8 cellular contexts compared by ENCODE assay signal in the genomic region with DNA sequence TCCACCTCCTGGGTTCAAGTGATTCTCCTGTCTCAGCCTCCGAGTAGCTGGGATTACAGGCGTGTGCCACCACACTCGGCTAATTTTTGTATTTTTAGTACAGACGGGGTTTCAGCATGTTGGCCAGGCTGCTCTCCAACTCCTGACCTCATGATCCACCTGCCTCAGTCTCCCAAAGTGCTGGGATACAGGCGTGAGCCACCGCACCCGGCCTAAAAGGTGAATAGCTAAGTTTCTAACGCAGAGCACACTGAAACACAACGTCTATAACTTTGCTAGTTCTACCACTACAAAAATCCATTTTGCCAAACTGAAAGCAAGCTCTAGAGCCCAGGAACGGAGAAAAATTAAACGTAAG. TPM values are rescaled to one million over a fixed set of nuclear protein-coding genes. Genes with fewer than 3 reads are reported as not detected.
DNase-seq lines count a peak whose midpoint lies in the region; ATAC-seq and TF ChIP-seq lines count a peak whose summit lies in the region.
"Not testable (repeated sequence)": the region's sequence is repeated elsewhere in the genome, so short reads cannot be mapped to it uniquely, and the experiment has no call there.

No MANE protein-coding gene starts in this region.

- H3K27ac ChIP-seq in CD8-positive, alpha-beta memory T cell (ENCODE audit: low read depth, low read length), result peak overlapping the region; percentile 87
- H3K27ac ChIP-seq in lower lobe of right lung (peak overlapping the region; percentile 89), trophoblast cell (ENCODE audit: low read depth, low read length) (peak overlapping the region; percentile 29), tibial nerve (peak overlapping the region; percentile 43 to 88 (median 78))

- H3K36me3 Mint-ChIP-seq in CD8-positive, alpha-beta memory T cell, result peaks cover 3 to 36% (median 4%) of the 10 kb centered on the region in 3 donors
- peaks cover 27% of the 10 kb centered on the region for H3K36me3 Mint-ChIP-seq in activated CD4-positive, alpha-beta memory T cell treated with anti-CD3 and anti-CD28 coated beads, Interleukin-2, amount 10 ng/mL, durations not matched to agents 7 days and 5 days (ENCODE audit: low read depth)
- H3K36me3 Mint-ChIP-seq in MCF 10A (ENCODE audit: insufficient read depth, unreplicated experiment), result peaks cover 31% of the 10 kb centered on the region

- H3K36me3 ChIP-seq in CD8-positive, alpha-beta memory T cell (ENCODE audit: insufficient read depth, low read length), result peaks cover 13% of the 10 kb centered on the region
- H3K36me3 ChIP-seq in MG63 (peaks cover 33% of the 10 kb centered on the region), lower lobe of right lung (peaks cover 31% of the 10 kb centered on the region), trophoblast cell (ENCODE audit: control insufficient read depth in 1 of 2, insufficient read depth in 2 of 2, low read length in 2 of 2) (peaks cover 10 to 12% of the 10 kb centered on the region in 2 experiments), tibial nerve (peaks cover 0 to 23% (median 0%) of the 10 kb centered on the region in 3 donors)

- CTCF ChIA-PET in CD8-positive, alpha-beta memory T cell (lab: Charles Lee), result interaction anchor here (0.7 to 2.7 kb wide), 5 partner anchors 12 to 153 kb away, joined by 3 to 10 read pairs (median 4); no protein-coding TSS in a partner anchor
- CTCF ChIA-PET in activated CD4-positive, alpha-beta memory T cell treated with anti-CD3 and anti-CD28 coated beads, Interleukin-2, amount 10 ng/mL, durations not matched to agents 7 days and 5 days (lab: Charles Lee), result interaction anchor here (0.5 to 4.2 kb wide), 14 partner anchors 12 to 685 kb away, joined by 3 to 29 read pairs (median 3); no protein-coding TSS in a partner anchor
- CTCF ChIA-PET in MCF 10A (lab: Yijun Ruan, JAX), result interaction anchor here (0.6 to 3.8 kb wide), 3 partner anchors 12 to 107 kb away, joined by 3 to 21 read pairs (median 4); no protein-coding TSS in a partner anchor

- not testable (repeated sequence) for H3K23ac ChIP-seq in trophoblast cell (ENCODE audit: low read length)

- not testable (repeated sequence) for H2BK120ac ChIP-seq in trophoblast cell (ENCODE audit: insufficient read depth, low read length, poor library complexity)

- TF ChIP-seq CTCF in MCF 10A (IDR thresholded peaks at IDR 0.05; ENCODE audit: unreplicated experiment); fibroblast of pulmonary artery (IDR thresholded peaks at IDR 0.05; ENCODE audit: low read length, missing control alignments); lower lobe of right lung (IDR thresholded peaks at IDR 0.05); tibial nerve (IDR thresholded peaks at IDR 0.05): not testable (repeated sequence)

- not testable (repeated sequence) for TF ChIP-seq POLR2A in tibial nerve (IDR thresholded peaks at IDR 0.05)

- not testable (repeated sequence) for H3K9me3 Mint-ChIP-seq in CD8-positive, alpha-beta memory T cell; activated CD4-positive, alpha-beta memory T cell treated with anti-CD3 and anti-CD28 coated beads, Interleukin-2, amount 10 ng/mL, durations not matched to agents 7 days and 5 days; MCF 10A (ENCODE audit: unreplicated experiment)

- peak overlapping the region; percentile 93 to 97 (median 97) for H3K4me3 Mint-ChIP-seq in CD8-positive, alpha-beta memory T cell
- peak overlapping the region; percentile 95 for H3K4me3 Mint-ChIP-seq in activated CD4-positive, alpha-beta memory T cell treated with anti-CD3 and anti-CD28 coated beads, Interleukin-2, amount 10 ng/mL, durations not matched to agents 7 days and 5 days
- peak overlapping the region; percentile 88 for H3K4me3 Mint-ChIP-seq in MCF 10A (ENCODE audit: unreplicated experiment)

- peaks cover 4 to 19% of the 10 kb centered on the region in 2 donors for H3K27me3 Mint-ChIP-seq in CD8-positive, alpha-beta memory T cell
- not testable (repeated sequence) for H3K27me3 Mint-ChIP-seq in activated CD4-positive, alpha-beta memory T cell treated with anti-CD3 and anti-CD28 coated beads, Interleukin-2, amount 10 ng/mL, durations not matched to agents 7 days and 5 days
- H3K27me3 Mint-ChIP-seq in MCF 10A (ENCODE audit: insufficient read depth, unreplicated experiment), result peaks cover 29% of the 10 kb centered on the region

- H3K79me2 ChIP-seq in trophoblast cell (ENCODE audit: control insufficient read depth, insufficient read depth, low read length, poor library complexity), result peaks cover 11% of the 10 kb centered on the region

- intact Hi-C loops in MCF 10A (cut with micrococcal nuclease), result loop anchor here (5.0 kb wide), 3 partner anchors 62 to 117 kb away; a partner anchor contains a TSS
- intact Hi-C loops in lower lobe of right lung (cut with DNase I), result not testable (repeated sequence)

- peak overlapping the region; percentile 28 for H4K91ac ChIP-seq in trophoblast cell (ENCODE audit: low read depth, low read length)

- H3K79me1 ChIP-seq in trophoblast cell (ENCODE audit: low read length), result not testable (repeated sequence)

- H3K4me3 ChIP-seq in CD8-positive, alpha-beta memory T cell (ENCODE audit: low read length), result peak overlapping the region; percentile 96
- peak overlapping the region; percentile 88 for H3K4me3 ChIP-seq in MG63
- peak overlapping the region; percentile 98 for H3K4me3 ChIP-seq in fibroblast of pulmonary artery (replicated peaks; ENCODE audit: low read depth, low read length)
- H3K4me3 ChIP-seq in lower lobe of right lung, result peak overlapping the region; percentile 100
- H3K4me3 ChIP-seq in trophoblast cell (ENCODE audit: low read depth, low read length), result not testable (repeated sequence)
- H3K4me3 ChIP-seq in tibial nerve, result peak overlapping the region; percentile 73 to 94 (median 82)

- not testable (repeated sequence) for H2BK5ac ChIP-seq in trophoblast cell (ENCODE audit: low read depth, low read length, poor library complexity)

- TSS peak; percentile 96 for BruUV-seq in MCF 10A (replicated peaks; lab: Mats Ljungman, UMichigan)

- not testable (repeated sequence) for H2BK12ac ChIP-seq in trophoblast cell (ENCODE audit: low read length)

- POLR2A ChIA-PET in CD8-positive, alpha-beta memory T cell (lab: Charles Lee), result interaction anchor here (0.9 to 1.7 kb wide), 4 partner anchors 58 to 116 kb away, joined by 4 to 15 read pairs (median 6); a partner anchor contains a TSS
- POLR2A ChIA-PET in activated CD4-positive, alpha-beta memory T cell treated with anti-CD3 and anti-CD28 coated beads, Interleukin-2, amount 10 ng/mL, durations not matched to agents 7 days and 5 days (lab: Charles Lee), result interaction anchor here (0.6 to 2.4 kb wide), 27 partner anchors 9 to 442 kb away, joined by 3 to 26 read pairs (median 5); a partner anchor contains a TSS
- POLR2A ChIA-PET in MCF 10A (lab: Yijun Ruan, JAX), result interaction anchor here (0.7 to 2.8 kb wide), 26 partner anchors 9 to 950 kb away, joined by 3 to 21 read pairs (median 4); a partner anchor contains a TSS

- H3K4me1 ChIP-seq in CD8-positive, alpha-beta memory T cell (ENCODE audit: insufficient read depth, low read length), result peaks cover 27% of the 10 kb centered on the region
- H3K4me1 ChIP-seq in lower lobe of right lung (peaks cover 27% of the 10 kb centered on the region), tibial nerve (peaks cover 0 to 34% (median 13%) of the 10 kb centered on the region in 4 donors)
- not testable (repeated sequence) for H3K4me1 ChIP-seq in trophoblast cell (ENCODE audit: control insufficient read depth in 1 of 2, insufficient read depth in 2 of 2, low read length in 2 of 2)

- H3K9ac ChIP-seq in trophoblast cell (ENCODE audit: low read length), result peak overlapping the region; percentile 24

- H3K9me3 ChIP-seq in CD8-positive, alpha-beta memory T cell (ENCODE audit: low read length); MG63; lower lobe of right lung; trophoblast cell (ENCODE audit: insufficient read depth, low read depth, low read length); tibial nerve: not testable (repeated sequence)

- not testable (repeated sequence) for ATAC-seq in lower lobe of right lung

- no CpG with 5 or more reads among the region's 11 CpGs for WGBS in trophoblast cell (ENCODE audit: extremely low coverage, insufficient coverage, insufficient read length)
- 79 to 83% methylated on average over 11 of the region's 11 CpGs for WGBS in tibial nerve, 2 donors

- peak overlapping the region; percentile 94 for H2AFZ ChIP-seq in trophoblast cell (ENCODE audit: insufficient read depth, low read length, poor library complexity)

- H3K14ac ChIP-seq in trophoblast cell (ENCODE audit: low read length), result peak overlapping the region; percentile 72

- H4K12ac ChIP-seq in trophoblast cell (ENCODE audit: low read depth, low read length), result peak overlapping the region; percentile 89

- peaks cover 33 to 47% (median 36%) of the 10 kb centered on the region in 3 donors for H3K4me1 Mint-ChIP-seq in CD8-positive, alpha-beta memory T cell
- H3K4me1 Mint-ChIP-seq in activated CD4-positive, alpha-beta memory T cell treated with anti-CD3 and anti-CD28 coated beads, Interleukin-2, amount 10 ng/mL, durations not matched to agents 7 days and 5 days, result peaks cover 39% of the 10 kb centered on the region
- peaks cover 13% of the 10 kb centered on the region for H3K4me1 Mint-ChIP-seq in MCF 10A (ENCODE audit: insufficient read depth, unreplicated experiment)

- peak overlapping the region; percentile 90 to 99 (median 98) for H3K27ac Mint-ChIP-seq in CD8-positive, alpha-beta memory T cell
- H3K27ac Mint-ChIP-seq in activated CD4-positive, alpha-beta memory T cell treated with anti-CD3 and anti-CD28 coated beads, Interleukin-2, amount 10 ng/mL, durations not matched to agents 7 days and 5 days, result peak overlapping the region; percentile 90
- peak overlapping the region; percentile 94 for H3K27ac Mint-ChIP-seq in MCF 10A (ENCODE audit: low read depth, unreplicated experiment)

- H3K27me3 ChIP-seq in CD8-positive, alpha-beta memory T cell (ENCODE audit: insufficient read depth, low read length, poor library complexity, severe bottlenecking); MG63; lower lobe of right lung (ENCODE audit: low read depth); trophoblast cell (ENCODE audit: insufficient read depth, low read length); tibial nerve: not testable (repeated sequence)

- not testable (repeated sequence) for H3K18ac ChIP-seq in trophoblast cell (ENCODE audit: low read length)

- DNase-seq in CD8-positive, alpha-beta memory T cell; MG63; activated CD4-positive, alpha-beta memory T cell treated with anti-CD3 and anti-CD28 coated beads, Interleukin-2, amount 10 ng/mL, durations not matched to agents 7 days and 5 days; MCF 10A (ENCODE audit: unreplicated experiment); fibroblast of pulmonary artery (ENCODE audit: low read depth); lower lobe of right lung; trophoblast cell; tibial nerve (ENCODE audit: low spot score in 2 of 2): not testable (repeated sequence)

- TF ChIP-seq EP300 in tibial nerve (IDR thresholded peaks at IDR 0.05), result not testable (repeated sequence)

- H3K4ac ChIP-seq in trophoblast cell (ENCODE audit: low read depth, low read length), result not testable (repeated sequence)

- H3K4me2 ChIP-seq in trophoblast cell (ENCODE audit: low read length), result peak overlapping the region; percentile 77

- not testable (repeated sequence) for H2AK5ac ChIP-seq in trophoblast cell (ENCODE audit: low read length)

- H4K8ac ChIP-seq in trophoblast cell (ENCODE audit: low read depth, low read length), result peak overlapping the region; percentile 96

RNA-seq across cellular contexts. Expression of a gene that starts 0.5 kb away (rescaled TPM):
- 10 to 100 TPM; 68.0 to 68.3 TPM for total RNA-seq in CD8-positive, alpha-beta memory T cell
- polyA plus RNA-seq in CD8-positive, alpha-beta memory T cell, result 143 TPM
- total RNA-seq in MG63 (2014; rRNA removed; shearing (Covaris generic); ENCODE audit: low replicate concordance), result 90.4 and 208 TPM in 2 replicates
- total RNA-seq in activated CD4-positive, alpha-beta memory T cell treated with anti-CD3 and anti-CD28 coated beads, Interleukin-2, amount 10 ng/mL, durations not matched to agents 7 days and 5 days, result 10 to 100 TPM; 54.6 to 68.3 TPM
- total RNA-seq in MCF 10A (2022) (88.9 and 99.6 TPM in 2 replicates), lower lobe of right lung (29.5 TPM), tibial nerve (10 to 100 TPM; 22.7 to 49.0 (median 37.1) TPM)
- polyA plus RNA-seq in trophoblast cell (2013), result 123 and 133 TPM in 2 replicates

Comparison
In these comparisons a context has a peak if more than half of its experiments do, and no peak if none do; other contexts are left out.
1. H3K27ac ChIP-seq: peak in every context shown above with its lines; median percentile 89 in lower lobe of right lung; 87 in CD8-positive, alpha-beta memory T cell; 78 in tibial nerve; 29 in trophoblast cell.